ENCODE assay signal across 28 cellular contexts in genomic region chr6:984031-984430, GRCh38.
"Had no signal": no experiment of that assay in that cellular context is flagged by ENCODE, and none has a peak within 500 bp of the region (broad histone marks: within the 10 kb centered on the region; RNA-seq: fewer than 3 reads in every experiment).

No MANE protein-coding gene starts in this region.

- H3K4me3 ChIP-seq: stomach, suprapubic skin, testis, thoracic aorta, thyroid gland, tibial artery, tibial nerve, transverse colon, upper lobe of left lung, upper lobe of right lung, uterus, vagina had no signal

- H3K4me1 ChIP-seq: stomach, testis, thyroid gland, tibial artery, tibial nerve, transverse colon, upper lobe of left lung, upper lobe of right lung, uterus, vagina had no signal

- H3K9me3 Mint-ChIP-seq: type B pancreatic cell had no signal

- DNase-seq: stimulated activated CD4-positive, alpha-beta T cell treated with anti-CD3 and anti-CD28 coated beads, Interleukin-2, amount 100 ng/mL, for 48 hours; stimulated activated CD4-positive, alpha-beta T cell treated with anti-CD3 and anti-CD28 coated beads, Interleukin-4, amount 100 ng/mL, for 1 hour; stimulated activated CD4-positive, alpha-beta T cell treated with anti-CD3 and anti-CD28 coated beads, Interleukin-4, amount 100 ng/mL, for 24 hours; stimulated activated CD4-positive, alpha-beta T cell treated with anti-CD3 and anti-CD28 coated beads, Interleukin-4, amount 100 ng/mL, for 4 hours; stimulated activated CD8-positive, alpha-beta memory T cell treated with anti-CD3 and anti-CD28 coated beads, Interleukin-4, amount 100 ng/mL, for 48 hours; stimulated activated naive B cell treated with anti-CD40 and anti-IgM and Interleukin-4, amounts not matched to agents 10 μg/mL and 1 μg/mL and 100 μg/mL, for 72 hours; stimulated activated naive CD4-positive, alpha-beta T cell; stimulated activated naive CD4-positive, alpha-beta T cell treated with Interleukin-2 at 50 U/mL for 16 hours; stimulated activated naive CD8-positive, alpha-beta T cell treated with anti-CD3 and anti-CD28 coated beads, Interleukin-15, amount 100 ng/mL, for 72 hours; stimulated activated naive CD8-positive, alpha-beta T cell treated with anti-CD3 and anti-CD28 coated beads, Interleukin-15, Interleukin-2, amounts not matched to agents 100 U/mL and 50 U/mL, for 24 hours; stomach; substantia nigra; testis; thyroid gland; tibial artery; transverse colon; trophoblast cell; upper lobe of left lung; upper lobe of right lung; uterus had no signal

- H3K36me3 Mint-ChIP-seq: stimulated activated effector memory CD8-positive, alpha-beta T cell treated with anti-CD3 and anti-CD28 coated beads, Interleukin-12 subunit alpha, Interleukin-12 subunit beta, amount 100 ng/mL, for 72 hours; stimulated activated memory B cell treated with anti-CD40 and anti-IgM and Interleukin-4, amounts not matched to agents 10 μg/mL and 1 μg/mL and 100 μg/mL, for 72 hours; stimulated activated naive B cell treated with anti-CD40 and anti-IgM and Interleukin-4, amounts not matched to agents 10 μg/mL and 1 μg/mL and 100 μg/mL, for 72 hours; type B pancreatic cell had no signal

- H3K4me3 Mint-ChIP-seq: stimulated activated effector memory CD8-positive, alpha-beta T cell treated with anti-CD3 and anti-CD28 coated beads, Interleukin-12 subunit alpha, Interleukin-12 subunit beta, amount 100 ng/mL, for 72 hours; stimulated activated memory B cell treated with anti-CD40 and anti-IgM and Interleukin-4, amounts not matched to agents 10 μg/mL and 1 μg/mL and 100 μg/mL, for 72 hours; stimulated activated naive B cell treated with anti-CD40 and anti-IgM and Interleukin-4, amounts not matched to agents 10 μg/mL and 1 μg/mL and 100 μg/mL, for 72 hours; stimulated activated naive CD8-positive, alpha-beta T cell treated with anti-CD3 and anti-CD28 coated beads, Interleukin-15, amount 100 ng/mL, for 72 hours; stimulated activated naive CD8-positive, alpha-beta T cell treated with anti-CD3 and anti-CD28 coated beads, Interleukin-15, Interleukin-2, amounts not matched to agents 100 ng/mL and 50 ng/mL, for 24 hours; type B pancreatic cell had no signal

- H3K27ac Mint-ChIP-seq: stimulated activated effector memory CD8-positive, alpha-beta T cell treated with anti-CD3 and anti-CD28 coated beads, Interleukin-12 subunit alpha, Interleukin-12 subunit beta, amount 100 ng/mL, for 72 hours; stimulated activated memory B cell treated with anti-CD40 and anti-IgM and Interleukin-4, amounts not matched to agents 10 μg/mL and 1 μg/mL and 100 μg/mL, for 72 hours; stimulated activated naive B cell treated with anti-CD40 and anti-IgM and Interleukin-4, amounts not matched to agents 10 μg/mL and 1 μg/mL and 100 μg/mL, for 72 hours; stimulated activated naive CD8-positive, alpha-beta T cell treated with anti-CD3 and anti-CD28 coated beads, Interleukin-15, amount 100 ng/mL, for 72 hours; stimulated activated naive CD8-positive, alpha-beta T cell treated with anti-CD3 and anti-CD28 coated beads, Interleukin-15, Interleukin-2, amounts not matched to agents 100 ng/mL and 50 ng/mL, for 24 hours; type B pancreatic cell had no signal

- H3K27ac ChIP-seq: stomach, testis, thoracic aorta, thyroid gland, tibial artery, tibial nerve, transverse colon, upper lobe of left lung, upper lobe of right lung, uterus, vagina had no signal

- H3K36me3 ChIP-seq: stomach, suprapubic skin, thoracic aorta, thyroid gland, tibial artery, tibial nerve, transverse colon, upper lobe of left lung, upper lobe of right lung, uterus, vagina had no signal

- H3K9me3 ChIP-seq: stomach, suprapubic skin, testis, thoracic aorta, thyroid gland, tibial artery, tibial nerve, transverse colon, upper lobe of left lung, upper lobe of right lung, uterus, vagina had no signal

- H3K27me3 ChIP-seq: stomach, suprapubic skin, testis, thyroid gland, tibial artery, tibial nerve, transverse colon, upper lobe of left lung, upper lobe of right lung, uterus, vagina had no signal

- H3K4me1 Mint-ChIP-seq: stimulated activated effector memory CD8-positive, alpha-beta T cell treated with anti-CD3 and anti-CD28 coated beads, Interleukin-12 subunit alpha, Interleukin-12 subunit beta, amount 100 ng/mL, for 72 hours; stimulated activated memory B cell treated with anti-CD40 and anti-IgM and Interleukin-4, amounts not matched to agents 10 μg/mL and 1 μg/mL and 100 μg/mL, for 72 hours; stimulated activated naive B cell treated with anti-CD40 and anti-IgM and Interleukin-4, amounts not matched to agents 10 μg/mL and 1 μg/mL and 100 μg/mL, for 72 hours; stimulated activated naive CD8-positive, alpha-beta T cell treated with anti-CD3 and anti-CD28 coated beads, Interleukin-15, amount 100 ng/mL, for 72 hours had no signal
